Comparison of ENCODE assay signal across 24 cellular contexts in genomic region chr2:238640486-238640885, GRCh38.
"Had no signal": no experiment of that assay in that cellular context is flagged by ENCODE, and none has a peak within 500 bp of the region (broad histone marks: within the 10 kb centered on the region; RNA-seq: fewer than 3 reads in every experiment).

No MANE protein-coding gene starts in this region.

- H3K9me3 ChIP-seq: gastrocnemius medialis, pancreas, testis, tibial artery had no signal

- H3K27ac Mint-ChIP-seq: effector memory CD8-positive, alpha-beta T cell; naive thymus-derived CD8-positive, alpha-beta T cell; nephron progenitor cell; progenitor cell of endocrine pancreas; stimulated activated effector memory CD8-positive, alpha-beta T cell treated with anti-CD3 and anti-CD28 coated beads, Interleukin-12 subunit alpha, Interleukin-12 subunit beta, amount 100 ng/mL, for 72 hours; type B pancreatic cell had no signal

- H3K36me3 Mint-ChIP-seq: naive thymus-derived CD8-positive, alpha-beta T cell; stimulated activated effector memory CD8-positive, alpha-beta T cell treated with anti-CD3 and anti-CD28 coated beads, Interleukin-12 subunit alpha, Interleukin-12 subunit beta, amount 100 ng/mL, for 72 hours; type B pancreatic cell had no signal

- H3K9me3 Mint-ChIP-seq: effector memory CD8-positive, alpha-beta T cell; naive thymus-derived CD8-positive, alpha-beta T cell; nephron progenitor cell; stimulated activated effector memory CD8-positive, alpha-beta T cell treated with anti-CD3 and anti-CD28 coated beads, Interleukin-12 subunit alpha, Interleukin-12 subunit beta, amount 100 ng/mL, for 72 hours; type B pancreatic cell had no signal

- H3K36me3 ChIP-seq: gastrocnemius medialis, pancreas, tibial artery had no signal

- DNase-seq: cortex of kidney; effector memory CD8-positive, alpha-beta T cell; foreskin fibroblast; gastrocnemius medialis; kidney; mesenchymal stem cell; midbrain; naive thymus-derived CD8-positive, alpha-beta T cell; nephron progenitor cell; occipital lobe; pancreas; stimulated activated CD4-positive, alpha-beta T cell treated with anti-CD3 and anti-CD28 coated beads, Interleukin-2, amount 100 ng/mL, for 24 hours; stimulated activated CD4-positive, alpha-beta T cell treated with anti-CD3 and anti-CD28 coated beads, Interleukin-4, amount 100 ng/mL, for 24 hours; stimulated activated naive CD8-positive, alpha-beta T cell treated with anti-CD3 and anti-CD28 coated beads, Interleukin-15, Interleukin-2, amounts not matched to agents 100 U/mL and 50 U/mL, for 24 hours; substantia nigra; testis had no signal

- H3K27ac ChIP-seq: gastrocnemius medialis, hepatocyte, pancreas, testis, tibial artery had no signal

- H3K27me3 ChIP-seq: hepatocyte, pancreas, testis had no signal

- H3K4me3 Mint-ChIP-seq: effector memory CD8-positive, alpha-beta T cell; naive thymus-derived CD8-positive, alpha-beta T cell; nephron progenitor cell; stimulated activated effector memory CD8-positive, alpha-beta T cell treated with anti-CD3 and anti-CD28 coated beads, Interleukin-12 subunit alpha, Interleukin-12 subunit beta, amount 100 ng/mL, for 72 hours; type B pancreatic cell had no signal

- ATAC-seq: effector memory CD8-positive, alpha-beta T cell; gastrocnemius medialis; left lobe of liver; naive thymus-derived CD8-positive, alpha-beta T cell; pancreas; sciatic nerve; stimulated activated effector memory CD8-positive, alpha-beta T cell treated with anti-CD3 and anti-CD28 coated beads, Interleukin-12 subunit alpha, Interleukin-12 subunit beta, amount 100 ng/mL, for 72 hours; stimulated activated naive CD8-positive, alpha-beta T cell treated with anti-CD3 and anti-CD28 coated beads, Interleukin-15, Interleukin-2, amounts not matched to agents 100 U/mL and 50 U/mL, for 24 hours had no signal

- H3K4me1 ChIP-seq: gastrocnemius medialis, pancreas, testis had no signal

- H3K4me3 ChIP-seq: gastrocnemius medialis, hepatocyte, pancreas, smooth muscle cell, testis, tibial artery had no signal
